16 cellular contexts compared by ENCODE assay signal in genomic region chr7:66815976-66816375, GRCh38.
"Had no signal": no experiment of that assay in that cellular context is flagged by ENCODE, and none has a peak within 500 bp of the region (broad histone marks: within the 10 kb centered on the region; RNA-seq: fewer than 3 reads in every experiment).

No MANE protein-coding gene starts in this region.

- DNase-seq: activated CD4-positive, alpha-beta memory T cell treated with anti-CD3 and anti-CD28 coated beads, Interleukin-2, amount 10 ng/mL, durations not matched to agents 7 days and 5 days; activated CD4-positive, CD25-positive, alpha-beta regulatory T cell treated with anti-CD3 and anti-CD28 coated beads, Interleukin-2, amount 50 U/mL, for 72 hours; activated naive CD8-positive, alpha-beta T cell treated with anti-CD3 and anti-CD28 coated beads, Interleukin-2, amount 10 ng/mL, durations not matched to agents 7 days and 5 days; anterior cingulate cortex; brain microvascular endothelial cell; effector memory CD4-positive, alpha-beta T cell; foreskin melanocyte; mucosa of descending colon; naive thymus-derived CD8-positive, alpha-beta T cell; retina; small intestine; T-helper 1 cell; T1000 had no signal

- H3K4me3 ChIP-seq: mucosa of descending colon, SK-N-MC, thoracic aorta had no signal

- H3K9me3 ChIP-seq: mucosa of descending colon, neutrophil, thoracic aorta had no signal

- H3K27me3 ChIP-seq: brain microvascular endothelial cell, neutrophil had no signal

- H3K27ac ChIP-seq: brain microvascular endothelial cell, neutrophil, SK-N-MC, thoracic aorta had no signal

- ATAC-seq: mucosa of descending colon; naive thymus-derived CD8-positive, alpha-beta T cell had no signal
